Comparison of ENCODE assay signal across 1 cellular context in the genomic region with DNA sequence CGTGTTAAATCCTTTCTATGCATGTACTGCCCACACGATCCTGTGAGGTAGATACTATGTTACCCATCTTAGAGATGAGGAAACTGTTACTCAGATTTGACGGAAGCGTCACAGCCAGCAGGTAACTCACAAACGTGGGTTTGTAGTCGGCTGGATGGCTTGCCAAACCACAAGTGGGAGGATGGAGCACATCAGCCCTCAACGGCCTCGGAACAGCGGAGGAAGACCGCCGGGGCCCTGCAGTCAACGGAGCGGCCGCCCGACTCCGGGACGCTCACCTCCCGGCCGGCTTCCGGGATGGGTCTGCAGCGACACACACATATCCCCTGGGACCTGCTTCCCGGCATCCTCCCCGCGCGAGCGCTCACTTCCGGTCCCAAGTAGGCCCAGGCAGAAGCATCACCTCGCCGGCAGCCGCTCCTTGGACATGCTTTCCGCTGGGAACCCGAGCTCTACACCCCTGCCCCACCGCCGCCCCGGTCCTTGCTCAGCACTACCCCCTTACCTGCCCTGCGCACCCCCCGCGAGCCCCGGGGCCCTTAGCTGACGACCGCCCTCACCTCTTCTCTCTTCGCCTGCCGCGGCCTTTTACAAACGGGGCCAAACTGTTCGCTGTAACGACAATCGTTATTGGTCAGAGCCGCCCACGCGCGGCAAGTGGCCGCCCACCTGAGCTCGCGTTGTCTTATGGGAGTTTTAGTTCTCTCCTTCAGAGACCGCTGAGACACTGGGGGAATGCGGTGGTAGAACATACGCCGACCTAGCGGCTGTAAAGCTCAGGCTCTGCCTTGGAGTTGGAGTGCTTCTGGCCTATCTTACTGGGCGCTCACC.
A peak's percentile ranks its signal among the peaks of the same experiment; 100 is the strongest.
TF ChIP-seq lines count a peak whose summit lies in the region.

A gene (minus strand): TSS at position 607 of the 831 bp plus-strand sequence. CDS start 9,034 bp downstream, outside the sequence.

TF ChIP-seq in HepG2, 621 proteins besides CTCF, POLR2A, EP300 and RAD21 (continued from another document and continues in another):
- TF ChIP-seq, protein P1, sequence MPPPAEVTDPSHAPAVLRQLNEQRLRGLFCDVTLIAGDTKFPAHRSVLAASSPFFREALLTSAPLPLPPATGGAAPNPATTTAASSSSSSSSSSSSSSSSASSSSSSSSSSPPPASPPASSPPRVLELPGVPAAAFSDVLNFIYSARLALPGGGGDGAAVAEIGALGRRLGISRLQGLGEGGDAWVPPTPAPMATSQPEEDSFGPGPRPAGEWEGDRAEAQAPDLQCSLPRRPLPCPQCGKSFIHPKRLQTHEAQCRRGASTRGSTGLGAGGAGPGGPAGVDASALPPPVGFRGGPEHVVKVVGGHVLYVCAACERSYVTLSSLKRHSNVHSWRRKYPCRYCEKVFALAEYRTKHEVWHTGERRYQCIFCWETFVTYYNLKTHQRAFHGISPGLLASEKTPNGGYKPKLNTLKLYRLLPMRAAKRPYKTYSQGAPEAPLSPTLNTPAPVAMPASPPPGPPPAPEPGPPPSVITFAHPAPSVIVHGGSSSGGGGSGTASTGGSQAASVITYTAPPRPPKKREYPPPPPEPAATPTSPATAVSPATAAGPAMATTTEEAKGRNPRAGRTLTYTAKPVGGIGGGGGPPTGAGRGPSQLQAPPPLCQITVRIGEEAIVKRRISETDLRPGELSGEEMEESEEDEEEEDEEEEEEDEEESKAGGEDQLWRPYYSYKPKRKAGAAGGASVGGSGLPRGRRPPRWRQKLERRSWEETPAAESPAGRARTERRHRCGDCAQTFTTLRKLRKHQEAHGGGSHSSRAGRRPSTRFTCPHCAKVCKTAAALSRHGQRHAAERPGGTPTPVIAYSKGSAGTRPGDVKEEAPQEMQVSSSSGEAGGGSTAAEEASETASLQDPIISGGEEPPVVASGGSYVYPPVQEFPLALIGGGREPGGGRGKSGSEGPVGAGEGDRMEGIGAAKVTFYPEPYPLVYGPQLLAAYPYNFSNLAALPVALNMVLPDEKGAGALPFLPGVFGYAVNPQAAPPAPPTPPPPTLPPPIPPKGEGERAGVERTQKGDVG (CRISPR knock-in tag; IDR thresholded peaks at IDR 0.05; ENCODE audit: borderline replicate concordance) = peak; percentile 80; the same call in 1 of the 2 replicates
- peak; percentile 67 for TF ChIP-seq NCOA2 (CRISPR knock-in tag; IDR thresholded peaks at IDR 0.05)
- TF ChIP-seq NR2F1 (CRISPR knock-in tag; IDR thresholded peaks at IDR 0.05) = no peak; a peak in 1 of 4 replicates
- TF ChIP-seq, protein P2, sequence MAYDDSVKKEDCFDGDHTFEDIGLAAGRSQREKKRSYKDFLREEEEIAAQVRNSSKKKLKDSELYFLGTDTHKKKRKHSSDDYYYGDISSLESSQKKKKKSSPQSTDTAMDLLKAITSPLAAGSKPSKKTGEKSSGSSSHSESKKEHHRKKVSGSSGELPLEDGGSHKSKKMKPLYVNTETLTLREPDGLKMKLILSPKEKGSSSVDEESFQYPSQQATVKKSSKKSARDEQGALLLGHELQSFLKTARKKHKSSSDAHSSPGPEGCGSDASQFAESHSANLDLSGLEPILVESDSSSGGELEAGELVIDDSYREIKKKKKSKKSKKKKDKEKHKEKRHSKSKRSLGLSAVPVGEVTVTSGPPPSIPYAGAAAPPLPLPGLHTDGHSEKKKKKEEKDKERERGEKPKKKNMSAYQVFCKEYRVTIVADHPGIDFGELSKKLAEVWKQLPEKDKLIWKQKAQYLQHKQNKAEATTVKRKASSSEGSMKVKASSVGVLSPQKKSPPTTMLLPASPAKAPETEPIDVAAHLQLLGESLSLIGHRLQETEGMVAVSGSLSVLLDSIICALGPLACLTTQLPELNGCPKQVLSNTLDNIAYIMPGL (CRISPR knock-in tag; IDR thresholded peaks at IDR 0.05; ENCODE audit: borderline replicate concordance in 1 of 2, low read depth in 1 of 2) = peak; percentile 77; a peak in 2 of 4 replicates
- TF ChIP-seq ETV5 (CRISPR knock-in tag; IDR thresholded peaks at IDR 0.05; ENCODE audit: borderline replicate concordance) = peak; percentile 91
- peak; percentile 76; the same call in 1 of the 2 replicates for TF ChIP-seq GATA4 (IDR thresholded peaks at IDR 0.05; ENCODE audit: borderline replicate concordance, low read depth)
- TF ChIP-seq, protein P3, sequence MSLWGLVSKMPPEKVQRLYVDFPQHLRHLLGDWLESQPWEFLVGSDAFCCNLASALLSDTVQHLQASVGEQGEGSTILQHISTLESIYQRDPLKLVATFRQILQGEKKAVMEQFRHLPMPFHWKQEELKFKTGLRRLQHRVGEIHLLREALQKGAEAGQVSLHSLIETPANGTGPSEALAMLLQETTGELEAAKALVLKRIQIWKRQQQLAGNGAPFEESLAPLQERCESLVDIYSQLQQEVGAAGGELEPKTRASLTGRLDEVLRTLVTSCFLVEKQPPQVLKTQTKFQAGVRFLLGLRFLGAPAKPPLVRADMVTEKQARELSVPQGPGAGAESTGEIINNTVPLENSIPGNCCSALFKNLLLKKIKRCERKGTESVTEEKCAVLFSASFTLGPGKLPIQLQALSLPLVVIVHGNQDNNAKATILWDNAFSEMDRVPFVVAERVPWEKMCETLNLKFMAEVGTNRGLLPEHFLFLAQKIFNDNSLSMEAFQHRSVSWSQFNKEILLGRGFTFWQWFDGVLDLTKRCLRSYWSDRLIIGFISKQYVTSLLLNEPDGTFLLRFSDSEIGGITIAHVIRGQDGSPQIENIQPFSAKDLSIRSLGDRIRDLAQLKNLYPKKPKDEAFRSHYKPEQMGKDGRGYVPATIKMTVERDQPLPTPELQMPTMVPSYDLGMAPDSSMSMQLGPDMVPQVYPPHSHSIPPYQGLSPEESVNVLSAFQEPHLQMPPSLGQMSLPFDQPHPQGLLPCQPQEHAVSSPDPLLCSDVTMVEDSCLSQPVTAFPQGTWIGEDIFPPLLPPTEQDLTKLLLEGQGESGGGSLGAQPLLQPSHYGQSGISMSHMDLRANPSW (CRISPR knock-in tag; IDR thresholded peaks at IDR 0.05; ENCODE audit: borderline replicate concordance) = peak; percentile 99; the same call in 1 of the 2 replicates
- peak; percentile 93 for TF ChIP-seq KMT2A (CRISPR knock-in tag; IDR thresholded peaks at IDR 0.05)
- TF ChIP-seq, protein P4, sequence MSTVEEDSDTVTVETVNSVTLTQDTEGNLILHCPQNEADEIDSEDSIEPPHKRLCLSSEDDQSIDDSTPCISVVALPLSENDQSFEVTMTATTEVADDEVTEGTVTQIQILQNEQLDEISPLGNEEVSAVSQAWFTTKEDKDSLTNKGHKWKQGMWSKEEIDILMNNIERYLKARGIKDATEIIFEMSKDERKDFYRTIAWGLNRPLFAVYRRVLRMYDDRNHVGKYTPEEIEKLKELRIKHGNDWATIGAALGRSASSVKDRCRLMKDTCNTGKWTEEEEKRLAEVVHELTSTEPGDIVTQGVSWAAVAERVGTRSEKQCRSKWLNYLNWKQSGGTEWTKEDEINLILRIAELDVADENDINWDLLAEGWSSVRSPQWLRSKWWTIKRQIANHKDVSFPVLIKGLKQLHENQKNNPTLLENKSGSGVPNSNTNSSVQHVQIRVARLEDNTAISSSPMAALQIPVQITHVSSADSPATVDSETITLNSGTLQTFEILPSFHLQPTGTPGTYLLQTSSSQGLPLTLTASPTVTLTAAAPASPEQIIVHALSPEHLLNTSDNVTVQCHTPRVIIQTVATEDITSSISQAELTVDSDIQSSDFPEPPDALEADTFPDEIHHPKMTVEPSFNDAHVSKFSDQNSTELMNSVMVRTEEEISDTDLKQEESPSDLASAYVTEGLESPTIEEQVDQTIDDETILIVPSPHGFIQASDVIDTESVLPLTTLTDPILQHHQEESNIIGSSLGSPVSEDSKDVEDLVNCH (CRISPR knock-in tag; IDR thresholded peaks at IDR 0.05) = no peak
- no peak for TF ChIP-seq SCMH1 (CRISPR knock-in tag; IDR thresholded peaks at IDR 0.05; ENCODE audit: borderline replicate concordance)
- TF ChIP-seq ZNF619 (CRISPR knock-in tag; IDR thresholded peaks at IDR 0.05) = peak; percentile 96
- peak; percentile 86 for TF ChIP-seq KDM4B (CRISPR knock-in tag; IDR thresholded peaks at IDR 0.05)
- TF ChIP-seq ZNF205 (CRISPR knock-in tag; IDR thresholded peaks at IDR 0.05) = 0 out of 2 replicates have a peak, but pooled peaks have one; percentile 41
- peak; percentile 81; the same call in 1 of the 2 replicates for TF ChIP-seq ZSCAN31 (CRISPR knock-in tag; IDR thresholded peaks at IDR 0.05; ENCODE audit: low read depth)
- TF ChIP-seq SNAI1 (CRISPR knock-in tag; IDR thresholded peaks at IDR 0.05; ENCODE audit: borderline replicate concordance) = 0 out of 2 replicates have a peak, but pooled peaks have one; percentile 34
- TF ChIP-seq, protein P5, sequence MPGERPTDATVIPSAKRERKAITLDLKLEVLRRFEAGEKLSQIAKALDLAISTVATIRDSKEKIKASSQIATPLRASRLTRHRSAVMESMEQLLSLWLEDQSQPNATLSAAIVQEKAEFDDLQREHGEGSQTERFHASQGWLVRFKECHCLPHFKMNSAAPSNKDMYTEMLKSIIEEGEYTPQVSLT (CRISPR knock-in tag; IDR thresholded peaks at IDR 0.05; ENCODE audit: borderline replicate concordance, low read depth) = no peak
- 0 out of 2 replicates have a peak, but pooled peaks have one; percentile 19 for TF ChIP-seq ZNF644 (CRISPR knock-in tag; IDR thresholded peaks at IDR 0.05; ENCODE audit: low read depth)
- TF ChIP-seq ZSCAN20 (CRISPR knock-in tag; IDR thresholded peaks at IDR 0.05; ENCODE audit: borderline replicate concordance) = peak; percentile 79; the same call in 1 of the 2 replicates
- TF ChIP-seq ZNF326 (CRISPR knock-in tag; IDR thresholded peaks at IDR 0.05; ENCODE audit: borderline replicate concordance) = no peak
- peak; percentile 73; the same call in 1 of the 2 replicates for TF ChIP-seq MYC (CRISPR knock-in tag; IDR thresholded peaks at IDR 0.05; ENCODE audit: borderline replicate concordance)
- TF ChIP-seq ZNF350 (CRISPR knock-in tag; IDR thresholded peaks at IDR 0.05; ENCODE audit: borderline replicate concordance, low read depth) = peak; percentile 99
- peak; percentile 92 for TF ChIP-seq ZNF274 (CRISPR knock-in tag; IDR thresholded peaks at IDR 0.05)
- TF ChIP-seq GFI1 (CRISPR knock-in tag; IDR thresholded peaks at IDR 0.05; ENCODE audit: borderline replicate concordance) = peak; percentile 71
- TF ChIP-seq, protein P6, sequence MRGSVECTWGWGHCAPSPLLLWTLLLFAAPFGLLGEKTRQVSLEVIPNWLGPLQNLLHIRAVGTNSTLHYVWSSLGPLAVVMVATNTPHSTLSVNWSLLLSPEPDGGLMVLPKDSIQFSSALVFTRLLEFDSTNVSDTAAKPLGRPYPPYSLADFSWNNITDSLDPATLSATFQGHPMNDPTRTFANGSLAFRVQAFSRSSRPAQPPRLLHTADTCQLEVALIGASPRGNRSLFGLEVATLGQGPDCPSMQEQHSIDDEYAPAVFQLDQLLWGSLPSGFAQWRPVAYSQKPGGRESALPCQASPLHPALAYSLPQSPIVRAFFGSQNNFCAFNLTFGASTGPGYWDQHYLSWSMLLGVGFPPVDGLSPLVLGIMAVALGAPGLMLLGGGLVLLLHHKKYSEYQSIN (CRISPR knock-in tag; IDR thresholded peaks at IDR 0.05; ENCODE audit: borderline replicate concordance) = no peak
- TF ChIP-seq MZF1 (CRISPR knock-in tag; IDR thresholded peaks at IDR 0.05; ENCODE audit: borderline replicate concordance) = 0 out of 2 replicates have a peak, but pooled peaks have one; percentile 28
- TF ChIP-seq SP5 (CRISPR knock-in tag; IDR thresholded peaks at IDR 0.05; ENCODE audit: borderline replicate concordance, low read depth) = peak; percentile 46; the same call in 1 of the 2 replicates
- peak; percentile 77 for TF ChIP-seq ZNF747 (CRISPR knock-in tag; IDR thresholded peaks at IDR 0.05; ENCODE audit: borderline replicate concordance)
- peak; percentile 93 for TF ChIP-seq ZNF629 (CRISPR knock-in tag; conservative IDR thresholded peaks at IDR 0.05)
- TF ChIP-seq EHMT2 (IDR thresholded peaks at IDR 0.05; ENCODE audit: borderline replicate concordance, low read depth, low read length) = no peak; the same call in 1 of the 2 replicates
- TF ChIP-seq PAWR (CRISPR knock-in tag; IDR thresholded peaks at IDR 0.05; ENCODE audit: borderline replicate concordance) = no peak; the same call in 1 of the 2 replicates
- no peak; the same call in 1 of the 2 replicates for TF ChIP-seq MTF1 (CRISPR knock-in tag; IDR thresholded peaks at IDR 0.05)
- TF ChIP-seq, protein P7, sequence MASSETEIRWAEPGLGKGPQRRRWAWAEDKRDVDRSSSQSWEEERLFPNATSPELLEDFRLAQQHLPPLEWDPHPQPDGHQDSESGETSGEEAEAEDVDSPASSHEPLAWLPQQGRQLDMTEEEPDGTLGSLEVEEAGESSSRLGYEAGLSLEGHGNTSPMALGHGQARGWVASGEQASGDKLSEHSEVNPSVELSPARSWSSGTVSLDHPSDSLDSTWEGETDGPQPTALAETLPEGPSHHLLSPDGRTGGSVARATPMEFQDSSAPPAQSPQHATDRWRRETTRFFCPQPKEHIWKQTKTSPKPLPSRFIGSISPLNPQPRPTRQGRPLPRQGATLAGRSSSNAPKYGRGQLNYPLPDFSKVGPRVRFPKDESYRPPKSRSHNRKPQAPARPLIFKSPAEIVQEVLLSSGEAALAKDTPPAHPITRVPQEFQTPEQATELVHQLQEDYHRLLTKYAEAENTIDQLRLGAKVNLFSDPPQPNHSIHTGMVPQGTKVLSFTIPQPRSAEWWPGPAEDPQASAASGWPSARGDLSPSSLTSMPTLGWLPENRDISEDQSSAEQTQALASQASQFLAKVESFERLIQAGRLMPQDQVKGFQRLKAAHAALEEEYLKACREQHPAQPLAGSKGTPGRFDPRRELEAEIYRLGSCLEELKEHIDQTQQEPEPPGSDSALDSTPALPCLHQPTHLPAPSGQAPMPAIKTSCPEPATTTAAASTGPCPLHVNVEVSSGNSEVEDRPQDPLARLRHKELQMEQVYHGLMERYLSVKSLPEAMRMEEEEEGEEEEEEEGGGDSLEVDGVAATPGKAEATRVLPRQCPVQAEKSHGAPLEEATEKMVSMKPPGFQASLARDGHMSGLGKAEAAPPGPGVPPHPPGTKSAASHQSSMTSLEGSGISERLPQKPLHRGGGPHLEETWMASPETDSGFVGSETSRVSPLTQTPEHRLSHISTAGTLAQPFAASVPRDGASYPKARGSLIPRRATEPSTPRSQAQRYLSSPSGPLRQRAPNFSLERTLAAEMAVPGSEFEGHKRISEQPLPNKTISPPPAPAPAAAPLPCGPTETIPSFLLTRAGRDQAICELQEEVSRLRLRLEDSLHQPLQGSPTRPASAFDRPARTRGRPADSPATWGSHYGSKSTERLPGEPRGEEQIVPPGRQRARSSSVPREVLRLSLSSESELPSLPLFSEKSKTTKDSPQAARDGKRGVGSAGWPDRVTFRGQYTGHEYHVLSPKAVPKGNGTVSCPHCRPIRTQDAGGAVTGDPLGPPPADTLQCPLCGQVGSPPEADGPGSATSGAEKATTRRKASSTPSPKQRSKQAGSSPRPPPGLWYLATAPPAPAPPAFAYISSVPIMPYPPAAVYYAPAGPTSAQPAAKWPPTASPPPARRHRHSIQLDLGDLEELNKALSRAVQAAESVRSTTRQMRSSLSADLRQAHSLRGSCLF (CRISPR knock-in tag; IDR thresholded peaks at IDR 0.05; ENCODE audit: borderline replicate concordance) = no peak
